ENCODE assay signal across 10 cellular contexts in genomic region chr12:113240395-113240794, GRCh38. TPM values are rescaled to one million over a fixed set of nuclear protein-coding genes. Genes with fewer than 3 reads are reported as not detected.
DNase-seq lines count a peak whose midpoint lies in the region; ATAC-seq and TF ChIP-seq lines count a peak whose summit lies in the region.
"Had no signal": no experiment of that assay in that cellular context is flagged by ENCODE, and none has a peak within 500 bp of the region (broad histone marks: within the 10 kb centered on the region; RNA-seq: fewer than 3 reads in every experiment).

No MANE protein-coding gene starts in this region.

- H3K27me3 ChIP-seq in IMR-90 (ENCODE audit: control insufficient read depth, insufficient read depth, low read length) = no peaks in the 10 kb centered on the region
- no peaks in the 10 kb centered on the region for H3K27me3 ChIP-seq in spleen (replicated peaks in 1 of 7)

- H2AFZ ChIP-seq in IMR-90 (replicated peaks; ENCODE audit: low read length, poor library complexity) = no peak overlapping the region

- H2AK5ac ChIP-seq in IMR-90 (ENCODE audit: low read depth, low read length) = peak overlapping the region; percentile 64; the same call in 1 of the 2 replicates

- no peaks in the 10 kb centered on the region for H3K9me3 Mint-ChIP-seq in dendritic cell treated with granulocyte-macrophage colony-stimulating factor and Interleukin-4, amounts not matched to agents 40 ng/mL and 50 ng/mL, for 4 days

- H2BK20ac ChIP-seq in IMR-90 (ENCODE audit: low read depth, low read length) = 0 out of 2 replicates have a peak overlapping the region, but pooled peaks have one; percentile 11

- H3K27me3 Mint-ChIP-seq in dendritic cell treated with granulocyte-macrophage colony-stimulating factor and Interleukin-4, amounts not matched to agents 40 ng/mL and 50 ng/mL, for 4 days = no peaks in the 10 kb centered on the region

- peaks cover 89% of the 10 kb centered on the region for H3K4me1 Mint-ChIP-seq in dendritic cell treated with granulocyte-macrophage colony-stimulating factor and Interleukin-4, amounts not matched to agents 40 ng/mL and 50 ng/mL, for 4 days (ENCODE audit: low read depth)

- no peak overlapping the region for H4K91ac ChIP-seq in IMR-90 (ENCODE audit: insufficient read depth, low read depth, low read length)

- no peak overlapping the region for H3K4me3 Mint-ChIP-seq in dendritic cell treated with granulocyte-macrophage colony-stimulating factor and Interleukin-4, amounts not matched to agents 40 ng/mL and 50 ng/mL, for 4 days

- H4K8ac ChIP-seq in IMR-90 (ENCODE audit: low read depth in 2 of 2, low read length in 2 of 2) = no peak overlapping the region; a peak in 1 of 4 replicates

- CTCF ChIA-PET in IMR-90 (lab: Yijun Ruan, JAX) = no interaction called here

- H3K23ac ChIP-seq in IMR-90 (ENCODE audit: low read depth, low read length) = 0 out of 2 replicates have a peak overlapping the region, but pooled peaks have one; percentile 7

- H3K9me1 ChIP-seq in IMR-90 (ENCODE audit: insufficient read depth, low read length) = peaks cover 25% of the 10 kb centered on the region

- no peak for DNase-seq in IMR-90
- no peak for DNase-seq in spleen
- no peak for DNase-seq in stimulated activated CD8-positive, alpha-beta memory T cell treated with anti-CD3 and anti-CD28 coated beads, Interleukin-4, amount 100 ng/mL, for 48 hours
- DNase-seq in NCI-H1105 treated with DMSO at 0.1 percent for 48 hours (lab: John Stamatoyannopoulos, UW) = no peak
- no peak for DNase-seq in erythroblast (lab: John Stamatoyannopoulos, UW)
- no peak for DNase-seq in GM10266 (ENCODE audit: extremely low spot score)
- DNase-seq: cortex of kidney, KBM-7 had no signal

- H3K14ac ChIP-seq in IMR-90 (replicated peaks; ENCODE audit: low read depth, low read length) = no peak overlapping the region

- H3K4me1 ChIP-seq in IMR-90 (ENCODE audit: control insufficient read depth, insufficient read depth, low read length) (peaks cover 18% of the 10 kb centered on the region), spleen (peaks cover 59 to 98% (median 83%) of the 10 kb centered on the region in 6 donors)

- in situ Hi-C loops in IMR-90 (cut with MboI; ENCODE audit: low sequenced_read_pairs) = no loop called here

- H3K9me3 ChIP-seq in IMR-90 (ENCODE audit: control insufficient read depth, insufficient read depth, low read length) = no peaks in the 10 kb centered on the region
- H3K9me3 ChIP-seq in spleen = no peaks in the 10 kb centered on the region

- BruUV-seq in IMR-90 (replicated peaks; lab: Mats Ljungman, UMichigan) = no TSS peak

- H3K56ac ChIP-seq in IMR-90 (ENCODE audit: extremely low read depth, insufficient read depth, low read length) = no peak overlapping the region; the same call in 1 of the 2 replicates

- H2AK9ac ChIP-seq in IMR-90 (replicated peaks; ENCODE audit: low read depth, low read length, poor library complexity) = no peak overlapping the region

- POLR2A ChIA-PET in IMR-90 (lab: Charles Lee; ENCODE audit: unreplicated experiment) = no interaction called here

- peaks cover 0 to 26% of the 10 kb centered on the region in 2 experiments; a peak in 2 of 4 replicates for H3K79me1 ChIP-seq in IMR-90 (ENCODE audit: low read depth in 1 of 2, low read length in 2 of 2)

- H4K20me1 ChIP-seq in IMR-90 (ENCODE audit: insufficient read depth, low read length) = peaks cover 7% of the 10 kb centered on the region; the same call in 1 of the 2 replicates

- no CpG with 5 or more reads among the region's 3 CpGs for WGBS in IMR-90 (ENCODE audit: extremely low coverage in 2 of 2, insufficient read length in 1 of 2), 2 experiments
- 40 to 57% (median 54%) methylated on average over 3 of the region's 3 CpGs for WGBS in spleen, 5 donors

- no peak overlapping the region for H3K9ac ChIP-seq in IMR-90 (ENCODE audit: low read depth, low read length)

- 0 out of 2 replicates have a peak overlapping the region, but pooled peaks have one; percentile 16 for H2BK120ac ChIP-seq in IMR-90 (ENCODE audit: low read depth, low read length)

- H3K36me3 Mint-ChIP-seq in dendritic cell treated with granulocyte-macrophage colony-stimulating factor and Interleukin-4, amounts not matched to agents 40 ng/mL and 50 ng/mL, for 4 days (ENCODE audit: low read depth) = peaks cover 84% of the 10 kb centered on the region

- H2BK15ac ChIP-seq in IMR-90 (ENCODE audit: low read depth, low read length) = no peak overlapping the region

- peak overlapping the region; percentile 27; the same call in 1 of the 2 replicates for H3K4ac ChIP-seq in IMR-90 (ENCODE audit: low read depth, low read length)

- no peak overlapping the region for H3K4me3 ChIP-seq in IMR-90 (ENCODE audit: insufficient read depth, low read depth, low read length)
- H3K4me3 ChIP-seq in spleen = no peak overlapping the region

- TF ChIP-seq RAD21 in IMR-90 (IDR thresholded peaks at IDR 0.05; ENCODE audit: low read length) = no peak

- no peak for TF ChIP-seq CTCF in IMR-90 (conservative IDR thresholded peaks at IDR 0.05; ENCODE audit: low read depth, low read length)
- TF ChIP-seq CTCF in spleen (IDR thresholded peaks at IDR 0.05 in 8 of 11, conservative IDR thresholded peaks at IDR 0.05 in 3 of 11) = no peak
- no peak for TF ChIP-seq CTCF in GM10266 (IDR thresholded peaks at IDR 0.05; ENCODE audit: control insufficient read depth, insufficient read depth, low read depth, missing control alignments)

- H3K36me3 ChIP-seq in IMR-90 (ENCODE audit: control insufficient read depth, insufficient read depth, low read length) = no peaks in the 10 kb centered on the region; the same call in 1 of the 2 replicates
- H3K36me3 ChIP-seq in spleen = peaks cover 0 to 47% (median 6%) of the 10 kb centered on the region in 6 donors

- H3K27ac Mint-ChIP-seq in dendritic cell treated with granulocyte-macrophage colony-stimulating factor and Interleukin-4, amounts not matched to agents 40 ng/mL and 50 ng/mL, for 4 days = peak overlapping the region; percentile 78

- H3K18ac ChIP-seq in IMR-90 (ENCODE audit: low read depth, low read length) = no peak overlapping the region

- H3K4me2 ChIP-seq in IMR-90 (ENCODE audit: low read depth, low read length) = no peak overlapping the region

- ATAC-seq in GM18861 (IDR thresholded peaks at IDR 0.05; ENCODE audit: unreplicated experiment) (peak; percentile 50), IMR-90 (ENCODE audit: low read depth) (no peak)

- dilution Hi-C loops in IMR-90 (cut with HindIII; ENCODE audit: low sequenced_read_pairs, unreplicated experiment) = no loop called here

- H2BK5ac ChIP-seq in IMR-90 (ENCODE audit: low read depth, low read length, poor library complexity, severe bottlenecking) = no peak overlapping the region

- intact Hi-C loops in IMR-90 (cut with micrococcal nuclease) (no loop called here), spleen (cut with DNase I; ENCODE audit: low total_unique reads) (no loop called here)
- intact Hi-C loops in dendritic cell treated with granulocyte-macrophage colony-stimulating factor and Interleukin-4, amounts not matched to agents 40 ng/mL and 50 ng/mL, for 4 days (cut with micrococcal nuclease) = no loop called here

- H3K27ac ChIP-seq in IMR-90 (ENCODE audit: insufficient read depth, low read length) (no peak overlapping the region), spleen (peak overlapping the region in 6 of 8 donors; percentile 14 to 77 (median 58))

- no peak overlapping the region for H4K5ac ChIP-seq in IMR-90 (ENCODE audit: low read depth, low read length)

- TF ChIP-seq POLR2A in IMR-90 (IDR thresholded peaks at IDR 0.05; ENCODE audit: low read depth, low read length) (no peak), spleen (IDR thresholded peaks at IDR 0.05) (no peak), erythroblast (IDR thresholded peaks at IDR 0.05; ENCODE audit: low read length) (no peak)

TF ChIP-seq in IMR-90, 13 proteins besides CTCF, POLR2A, EP300 and RAD21 (continues in another document):
- TF ChIP-seq USF2 (IDR thresholded peaks at IDR 0.05; ENCODE audit: low read depth, low read length) = no peak
- TF ChIP-seq BHLHE40 (IDR thresholded peaks at IDR 0.05; ENCODE audit: low read depth, low read length) = no peak
- TF ChIP-seq NFE2L2 (IDR thresholded peaks at IDR 0.05; ENCODE audit: low read depth, low read length) = no peak
- no peak for TF ChIP-seq FOS (IDR thresholded peaks at IDR 0.05; ENCODE audit: low read depth, low read length)
- no peak for TF ChIP-seq MXI1 (IDR thresholded peaks at IDR 0.05; ENCODE audit: borderline replicate concordance, low read depth, low read length)
- TF ChIP-seq MAZ (IDR thresholded peaks at IDR 0.05; ENCODE audit: borderline replicate concordance, low read depth, low read length) = no peak
- TF ChIP-seq CEBPB (IDR thresholded peaks at IDR 0.05; ENCODE audit: low read depth, low read length) = no peak
- TF ChIP-seq RCOR1 (IDR thresholded peaks at IDR 0.05; ENCODE audit: insufficient replicate concordance, low read length) = no peak
- TF ChIP-seq SMC3 (IDR thresholded peaks at IDR 0.05; ENCODE audit: low read depth, low read length) = no peak
- TF ChIP-seq CHD1 (IDR thresholded peaks at IDR 0.05; ENCODE audit: low read depth, low read length) = no peak

RNA-seq across cellular contexts. Expression of gene TPCN1, which starts 19.1 kb away (rescaled TPM):
- total RNA-seq in IMR-90 (2012; rRNA removed) = 2.0 and 2.5 TPM in 2 replicates
- 10.4 and 13.2 TPM in 2 replicates for polyA plus RNA-seq in IMR-90 (2012; rRNA removed)
- polyA plus RNA-seq in IMR-90 (2012; cell fraction: cytosol; rRNA removed) = 7.7 and 13.8 TPM in 2 replicates
- polyA plus RNA-seq in IMR-90 (2012; cell fraction: nucleus; rRNA removed; ENCODE audit: low replicate concordance) = 58.1 and 63.1 TPM in 2 replicates
- 10 to 100 TPM; 44.6 to 90.1 (median 51.9) TPM for total RNA-seq in spleen
- 10 to 100 TPM; 15.5 to 28.9 (median 27.8) TPM for polyA plus RNA-seq in spleen

RNA-seq across cellular contexts. Expression of gene RITA1, which starts 54.9 kb away (rescaled TPM):
- total RNA-seq in IMR-90 (2012; rRNA removed) (14.7 and 15.0 TPM in 2 replicates), spleen (10 to 100 TPM; 11.1 to 15.6 (median 11.9) TPM)
- polyA plus RNA-seq in IMR-90 (2012; rRNA removed) (14.2 and 15.2 TPM in 2 replicates), spleen (10 to 100 TPM in 2 of 3 donors, 1 to 10 TPM in 1; 9.0 to 15.5 (median 13.0) TPM)
- 9.9 and 17.3 TPM in 2 replicates for polyA plus RNA-seq in IMR-90 (2012; cell fraction: cytosol; rRNA removed)
- 7.1 and 9.4 TPM in 2 replicates for polyA plus RNA-seq in IMR-90 (2012; cell fraction: nucleus; rRNA removed; ENCODE audit: low replicate concordance)

RNA-seq across cellular contexts. Expression of gene DDX54, which starts 55.1 kb away (rescaled TPM):
- total RNA-seq in IMR-90 (2012; rRNA removed) (23.8 and 24.4 TPM in 2 replicates), spleen (10 to 100 TPM; 44.4 to 73.1 (median 59.8) TPM)
- polyA plus RNA-seq in IMR-90 (2012; rRNA removed) (47.5 and 55.1 TPM in 2 replicates), spleen (10 to 100 TPM; 47.9 to 80.3 (median 69.9) TPM)
- 33.5 and 54.5 TPM in 2 replicates for polyA plus RNA-seq in IMR-90 (2012; cell fraction: cytosol; rRNA removed)
- polyA plus RNA-seq in IMR-90 (2012; cell fraction: nucleus; rRNA removed; ENCODE audit: low replicate concordance) = 74.8 and 97.8 TPM in 2 replicates

Comparison
In these comparisons a context has a peak if more than half of its experiments do, and no peak if none do; other contexts are left out.
1. RNA of gene TPCN1, which starts 19.1 kb away (total RNA-seq): 44.6 to 90.1 TPM in spleen; 2.0 to 2.5 TPM in IMR-90; every median in the first group is over 10 times any median in the second.